17 cellular contexts compared by ENCODE assay signal in the genomic region with DNA sequence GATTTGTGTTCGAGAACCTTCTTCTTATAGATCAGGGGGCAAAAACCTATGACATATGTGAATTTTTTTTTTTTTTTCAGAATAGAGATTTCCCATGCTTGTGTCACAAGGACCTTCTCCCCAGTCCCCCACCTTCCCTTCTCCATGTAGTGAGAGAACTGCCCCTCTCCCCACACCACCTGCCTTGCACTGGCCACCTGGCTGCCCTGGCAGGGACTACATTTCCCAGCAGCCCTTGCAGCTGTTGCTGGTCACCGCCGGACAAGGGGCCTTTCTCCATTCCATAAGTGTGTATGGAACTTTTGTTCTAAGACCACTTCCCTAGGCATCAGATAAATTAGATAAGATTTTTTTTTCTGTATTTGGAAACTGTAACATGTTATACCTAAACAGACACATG. TPM values are rescaled to one million over a fixed set of nuclear protein-coding genes. Genes with fewer than 3 reads are reported as not detected.
A peak's percentile ranks its signal among the peaks of the same experiment; 100 is the strongest.
DNase-seq lines count a peak whose midpoint lies in the region; ATAC-seq, FAIRE-seq and TF ChIP-seq lines count a peak whose summit lies in the region.
"Had no signal": no experiment of that assay in that cellular context is flagged by ENCODE, and none has a peak within 500 bp of the region (broad histone marks: within the 10 kb centered on the region; RNA-seq: fewer than 3 reads in every experiment).

No MANE protein-coding gene starts in this region.

- no peaks in the 10 kb centered on the region for H3K9me3 Mint-ChIP-seq in Calu3 (ENCODE audit: low read depth, unreplicated experiment)
- peaks cover 0 to 5% (median 0%) of the 10 kb centered on the region in 11 donors for H3K9me3 Mint-ChIP-seq in naive thymus-derived CD4-positive, alpha-beta T cell
- H3K9me3 Mint-ChIP-seq in activated T-helper 17 cell treated with anti-CD3 and anti-CD28 coated beads, Interleukin-2, amount 50 U/mL, for 72 hours, result peaks cover 4% of the 10 kb centered on the region

- in situ Hi-C loops in GM12878 (cut with MboI), result loop anchor here (25.0 kb wide), 1 partner anchor 1898 kb away; the partner anchor contains the start of genes PTGR3 and TSHZ1

- H3K36me3 ChIP-seq in GM12878 (ENCODE audit: control insufficient read depth in 2 of 2, insufficient read depth in 2 of 2, low read length in 1 of 2), result peaks cover 0 to 6% of the 10 kb centered on the region in 2 experiments; a peak in 3 of 4 replicates
- peaks cover 0 to 13% (median 8%) of the 10 kb centered on the region in 3 experiments for H3K36me3 ChIP-seq in naive thymus-derived CD4-positive, alpha-beta T cell (ENCODE audit: control insufficient read depth in 2 of 3, insufficient read depth in 3 of 3, low read length in 3 of 3)
- H3K36me3 ChIP-seq: Peyer's patch, WERI-Rb-1 had no signal

- RAD21 ChIA-PET in GM12878 (lab: Charles Lee; ENCODE audit: unreplicated experiment), result no interaction called here

- H3K9me3 ChIP-seq in GM12878 (replicated peaks; ENCODE audit: control insufficient read depth, insufficient read depth, low read length), result no peaks in the 10 kb centered on the region; the same call in 1 of the 3 replicates
- H3K9me3 ChIP-seq in naive thymus-derived CD4-positive, alpha-beta T cell (ENCODE audit: control insufficient read depth in 2 of 3, low read length in 3 of 3), result no peaks in the 10 kb centered on the region
- H3K9me3 ChIP-seq: Caco-2, Peyer's patch had no signal

- WGBS in GM12878 (ENCODE audit: insufficient coverage, insufficient replicate concordance, low lambda C conversion rate, missing lambda C conversion rate), result 94% methylated on average over 3 of the region's 3 CpGs

- H3K79me2 ChIP-seq in GM12878 (ENCODE audit: control insufficient read depth, insufficient read depth, low read length), result peaks cover 51% of the 10 kb centered on the region

- H3K36me3 Mint-ChIP-seq in Calu3 (ENCODE audit: insufficient read depth, unreplicated experiment), result peaks cover 88% of the 10 kb centered on the region
- H3K36me3 Mint-ChIP-seq in naive thymus-derived CD4-positive, alpha-beta T cell, result peaks cover 3 to 41% (median 9%) of the 10 kb centered on the region in 5 donors
- H3K36me3 Mint-ChIP-seq in activated T-helper 17 cell treated with anti-CD3 and anti-CD28 coated beads, Interleukin-2, amount 50 U/mL, for 72 hours (ENCODE audit: low read depth), result peaks cover 83% of the 10 kb centered on the region

- peak; percentile 57 for TF ChIP-seq CTCF in Calu3 (IDR thresholded peaks at IDR 0.05; ENCODE audit: unreplicated experiment)
- TF ChIP-seq CTCF in GM12878 (IDR thresholded peaks at IDR 0.05 in 2 of 3, conservative IDR thresholded peaks at IDR 0.05 in 1 of 3; ENCODE audit: control insufficient read depth in 2 of 3, extremely low read depth in 1 of 3, insufficient read depth in 1 of 3, low read depth in 3 of 3, low read length in 3 of 3), result no peak

- no peak overlapping the region for H3K27ac ChIP-seq in GM12878 (ENCODE audit: control insufficient read depth, insufficient read depth)
- H3K27ac ChIP-seq in naive thymus-derived CD4-positive, alpha-beta T cell (ENCODE audit: low read depth, low read length), result peak overlapping the region; percentile 8
- H3K27ac ChIP-seq: Peyer's patch, WERI-Rb-1 had no signal

- peaks cover 39% of the 10 kb centered on the region for H3K4me1 ChIP-seq in GM12878 (ENCODE audit: control insufficient read depth, insufficient read depth, low read length)
- H3K4me1 ChIP-seq in naive thymus-derived CD4-positive, alpha-beta T cell (ENCODE audit: control insufficient read depth in 2 of 2, insufficient read depth in 2 of 2, low read length in 2 of 2), result peaks cover 45 to 64% of the 10 kb centered on the region in 2 donors

- no peak overlapping the region for H3K9ac ChIP-seq in GM12878 (ENCODE audit: control insufficient read depth, insufficient read depth, low read length)

- H3K4me2 ChIP-seq in GM12878 (ENCODE audit: control insufficient read depth, insufficient read depth), result no peak overlapping the region

- FAIRE-seq in GM12878 (lab: Jason Lieb, UNC), result no peak
- FAIRE-seq: A204.1 had no signal

- intact Hi-C loops in Calu3 (cut with micrococcal nuclease; ENCODE audit: unreplicated experiment) (no loop called here), GM12878 (cut with micrococcal nuclease; ENCODE audit: unreplicated experiment) (no loop called here)
- intact Hi-C loops in naive thymus-derived CD4-positive, alpha-beta T cell (cut with micrococcal nuclease), result no loop called here

- no peaks in the 10 kb centered on the region for H3K27me3 Mint-ChIP-seq in Calu3 (ENCODE audit: unreplicated experiment)
- no peaks in the 10 kb centered on the region for H3K27me3 Mint-ChIP-seq in naive thymus-derived CD4-positive, alpha-beta T cell
- H3K27me3 Mint-ChIP-seq in activated T-helper 17 cell treated with anti-CD3 and anti-CD28 coated beads, Interleukin-2, amount 50 U/mL, for 72 hours, result no peaks in the 10 kb centered on the region

- H3K27ac Mint-ChIP-seq in Calu3 (ENCODE audit: unreplicated experiment), result peak overlapping the region; percentile 96
- H3K27ac Mint-ChIP-seq in naive thymus-derived CD4-positive, alpha-beta T cell, result peak overlapping the region; percentile 16 to 98 (median 94)
- no peak overlapping the region for H3K27ac Mint-ChIP-seq in activated T-helper 17 cell treated with anti-CD3 and anti-CD28 coated beads, Interleukin-2, amount 50 U/mL, for 72 hours

- TF ChIP-seq EP300 in GM12878 (IDR thresholded peaks at IDR 0.05; ENCODE audit: borderline replicate concordance in 1 of 2, control insufficient read depth in 1 of 2, low read depth in 2 of 2, low read length in 2 of 2), result no peak

- TF ChIP-seq POLR2A in GM12878 (IDR thresholded peaks at IDR 0.05; ENCODE audit: low read depth, low read length), result no peak

- TF ChIP-seq RAD21 in GM12878 (IDR thresholded peaks at IDR 0.05; ENCODE audit: insufficient read depth, low read depth, low read length), result no peak

- CTCF ChIA-PET in Calu3 (lab: Charles Lee) (interaction anchor here (1.0 to 1.4 kb wide), 2 partner anchors 8 to 55 kb away, joined by 3 read pairs; no protein-coding TSS in a partner anchor), GM12878 (lab: Yijun Ruan, JAX) (no interaction called here)
- CTCF ChIA-PET in naive thymus-derived CD4-positive, alpha-beta T cell (lab: Charles Lee), result interaction anchor here (0.6 kb wide), 1 partner anchor 418 kb away, joined by 4 read pairs; no protein-coding TSS in a partner anchor

- ATAC-seq in GM12878 (no peak), HG03342 (IDR thresholded peaks at IDR 0.05; ENCODE audit: unreplicated experiment) (no peak)
- no peak for ATAC-seq in naive thymus-derived CD4-positive, alpha-beta T cell
- ATAC-seq in activated T-helper 17 cell treated with anti-CD3 and anti-CD28 coated beads, Interleukin-2, amount 50 U/mL, for 72 hours (replicated peaks), result no peak

- SMC1A ChIA-PET in GM12878 (lab: Charles Lee; ENCODE audit: uncharacterized antibody, unreplicated experiment), result interaction anchor here (1.6 kb wide), 1 partner anchor 10 kb away, joined by 3 read pairs; no protein-coding TSS in a partner anchor

- H3K4me3 Mint-ChIP-seq in Calu3 (ENCODE audit: low read depth, unreplicated experiment), result no peak overlapping the region
- no peak overlapping the region for H3K4me3 Mint-ChIP-seq in naive thymus-derived CD4-positive, alpha-beta T cell
- H3K4me3 Mint-ChIP-seq in activated T-helper 17 cell treated with anti-CD3 and anti-CD28 coated beads, Interleukin-2, amount 50 U/mL, for 72 hours, result no peak overlapping the region

- H4K20me1 ChIP-seq in GM12878 (ENCODE audit: control insufficient read depth, insufficient read depth), result peaks cover 2% of the 10 kb centered on the region; the same call in 1 of the 2 replicates

- DNase-seq in NCI-H146 (lab: John Stamatoyannopoulos, UW), result peak; percentile 27
- no peak for DNase-seq in NCI-H146 treated with DMSO at 0.1 percent for 48 hours (lab: John Stamatoyannopoulos, UW; ENCODE audit: unreplicated experiment)
- DNase-seq in Calu3, result no peak
- no peak for DNase-seq in GM12878 (ENCODE audit: low read depth, low spot score)
- no peak for DNase-seq in naive thymus-derived CD4-positive, alpha-beta T cell
- DNase-seq in activated CD4-positive, CD25-positive, alpha-beta regulatory T cell treated with anti-CD3 and anti-CD28 coated beads, Interleukin-2, amount 50 U/mL, for 72 hours, result no peak
- DNase-seq: amygdala, Caco-2, cortex of kidney, hippocampal formation, NCI-H187, NCI-H510A, Peyer's patch, WERI-Rb-1 had no signal

- H3K4me1 Mint-ChIP-seq in Calu3 (ENCODE audit: low read depth, unreplicated experiment), result peaks cover 84% of the 10 kb centered on the region
- peaks cover 74 to 98% (median 96%) of the 10 kb centered on the region in 7 donors for H3K4me1 Mint-ChIP-seq in naive thymus-derived CD4-positive, alpha-beta T cell
- H3K4me1 Mint-ChIP-seq in activated T-helper 17 cell treated with anti-CD3 and anti-CD28 coated beads, Interleukin-2, amount 50 U/mL, for 72 hours, result peaks cover 75% of the 10 kb centered on the region

- BruUV-seq in Calu3 (replicated peaks; lab: Mats Ljungman, UMichigan), result no TSS peak
- BruUV-seq in GM12878 (replicated peaks; lab: Mats Ljungman, UMichigan), result no TSS peak

- no peak overlapping the region for H2AFZ ChIP-seq in GM12878 (ENCODE audit: control insufficient read depth, low read depth, low read length)

- no peaks in the 10 kb centered on the region for H3K27me3 ChIP-seq in GM12878 (replicated peaks in 1 of 2; ENCODE audit: control insufficient read depth in 2 of 2, insufficient read depth in 2 of 2, low read length in 1 of 2)
- no peaks in the 10 kb centered on the region for H3K27me3 ChIP-seq in naive thymus-derived CD4-positive, alpha-beta T cell (ENCODE audit: control insufficient read depth in 2 of 2, insufficient read depth in 2 of 2, low read length in 2 of 2)
- H3K27me3 ChIP-seq: Peyer's patch had no signal

- H3K4me3 ChIP-seq in GM12878, result no peak overlapping the region
- H3K4me3 ChIP-seq in naive thymus-derived CD4-positive, alpha-beta T cell (ENCODE audit: low read length), result no peak overlapping the region
- H3K4me3 ChIP-seq: Peyer's patch had no signal

- POLR2A ChIA-PET in GM12878 (lab: Charles Lee), result interaction anchor here (0.5 to 1.7 kb wide), 4 partner anchors 8 to 17 kb away, joined by 3 read pairs; no protein-coding TSS in a partner anchor
- POLR2A ChIA-PET in naive thymus-derived CD4-positive, alpha-beta T cell (lab: Charles Lee), result interaction anchor here (2.1 to 7.5 kb wide), 2 partner anchors 11 to 21 kb away, joined by 7 to 68 read pairs; partner anchors contain the start of gene MBP

RNA-seq across cellular contexts. Expression of gene MBP, which starts 22.2 kb away (rescaled TPM):
- total RNA-seq in Calu3 (2022) (221 and 257 TPM in 2 replicates), GM12878 (2014; rRNA removed) (41.1 and 43.2 TPM in 2 replicates), GM12878 (2014; rRNA removed; fragmentation: Illumina TruSeq; extraction: Trizol) (33.5 and 34.6 TPM in 2 replicates), GM12878 (2021) (52.5 and 55.8 TPM in 2 replicates)
- total RNA-seq in GM12878 (2013; cell fraction: nucleolus; rRNA removed), result 143 and 147 TPM in 2 replicates
- 19.6 TPM for polyA plus RNA-seq in GM12878 (2011; ENCODE audit: low read depth)
- polyA plus RNA-seq in GM12878 (2011; rRNA removed) (67.8 and 75.9 TPM in 2 replicates), GM12878 (2014; fragmentation: Illumina TruSeq; extraction: Trizol) (38.6 and 41.9 TPM in 2 replicates), GM12878 (2014; fragmentation: Nextera tagmentation; extraction: Ambion mirVana) (10 to 100 TPM; 12.2 to 13.3 TPM), GM12878 (2014; rRNA removed) (34.0 and 35.0 TPM in 2 replicates), GM12878 (2016; fragmentation: Nextera tagmentation; extraction: Ambion mirVana) (10 to 100 TPM; 42.2 to 42.4 TPM)
- 43.5 and 56.5 TPM in 2 replicates for polyA plus RNA-seq in GM12878 (2011; cell fraction: cytosol; rRNA removed)
- 42.3 and 48.6 TPM in 2 replicates for polyA plus RNA-seq in GM12878 (2011; cell fraction: nucleus; rRNA removed)
- 22.9 and 32.1 TPM in 2 replicates for polyA plus RNA-seq in GM12878 (2012)
- 65.0 and 79.1 TPM in 2 replicates for polyA minus RNA-seq in GM12878 (2011; rRNA and poly(A)+ RNA removed)
- polyA minus RNA-seq in GM12878 (2011; cell fraction: cytosol; rRNA and poly(A)+ RNA removed), result 29.4 and 33.1 TPM in 2 replicates
- 36.0 and 54.1 TPM in 2 replicates for polyA minus RNA-seq in GM12878 (2011; cell fraction: nucleus; rRNA and poly(A)+ RNA removed)
- total RNA-seq in naive thymus-derived CD4-positive, alpha-beta T cell, result 100 to 1,000 TPM in 3 of 5 experiments, 10 to 100 TPM in 2; 88.3 to 152 (median 116) TPM
- polyA plus RNA-seq in naive thymus-derived CD4-positive, alpha-beta T cell, result 100 to 1,000 TPM in 1 of 2 donors, 10 to 100 TPM in 1; 96.4 to 107 TPM
- 10 to 100 TPM; 55.7 to 66.5 TPM for total RNA-seq in activated T-helper 17 cell treated with anti-CD3 and anti-CD28 coated beads, Interleukin-2, amount 50 U/mL, for 72 hours
